In the genomic region with DNA sequence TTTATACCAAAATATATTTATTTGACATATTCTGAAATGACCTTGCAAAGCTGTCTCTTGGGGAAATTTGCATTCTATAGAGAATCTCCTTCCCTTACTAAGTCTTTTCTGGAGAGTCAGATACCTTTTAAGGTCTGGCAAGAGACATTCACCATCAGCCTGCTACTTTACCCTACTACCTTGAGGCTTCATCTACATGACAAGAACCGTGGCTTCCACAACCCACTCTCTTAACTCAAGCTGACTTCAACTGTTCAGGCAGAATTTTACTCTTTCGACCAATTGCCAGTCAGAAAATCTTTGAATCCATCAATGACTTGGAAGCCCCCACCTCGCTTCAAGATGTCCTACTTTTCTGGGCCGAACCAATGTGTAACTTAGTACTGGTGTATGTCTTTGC, we compare ENCODE assay signal across 24 cellular contexts.
"Had no signal": no experiment of that assay in that cellular context is flagged by ENCODE, and none has a peak within 500 bp of the region (broad histone marks: within the 10 kb centered on the region; RNA-seq: fewer than 3 reads in every experiment).

No MANE protein-coding gene starts in this region.

- H3K36me3 ChIP-seq: Peyer's patch, SJSA1 had no signal

- H3K4me3 ChIP-seq: Peyer's patch, SJSA1, SK-N-MC had no signal

- H3K9me3 ChIP-seq: Peyer's patch, SJSA1 had no signal

- H3K27me3 ChIP-seq: Peyer's patch, SJSA1 had no signal

- H3K27ac ChIP-seq: Peyer's patch, SJSA1 had no signal

- DNase-seq: IMR-90; Karpas-422; KG1; MM.1S; NCI-H1092 treated with DMSO at 0.1 percent for 48 hours; NCI-H1436; NCI-H187; NCI-H2029; NCI-H2081 treated with DMSO at 0.1 percent for 48 hours; NCI-H2171; NCI-H226; NCI-H446; NCI-H510A; NCI-H524 treated with DMSO at 0.1 percent for 48 hours; NCI-H69; NCI-H774; NK-92 treated with Interleukin-12 subunit alpha and Interleukin-12 subunit beta, amount 100 ng/mL, for 24 hours; PC-3; Peyer's patch; Right ventricle myocardium superior; SIG-M5 had no signal

- H3K4me1 ChIP-seq: Peyer's patch, SJSA1 had no signal

- ATAC-seq: HepG2, PC-3 had no signal
